In the genomic region with DNA sequence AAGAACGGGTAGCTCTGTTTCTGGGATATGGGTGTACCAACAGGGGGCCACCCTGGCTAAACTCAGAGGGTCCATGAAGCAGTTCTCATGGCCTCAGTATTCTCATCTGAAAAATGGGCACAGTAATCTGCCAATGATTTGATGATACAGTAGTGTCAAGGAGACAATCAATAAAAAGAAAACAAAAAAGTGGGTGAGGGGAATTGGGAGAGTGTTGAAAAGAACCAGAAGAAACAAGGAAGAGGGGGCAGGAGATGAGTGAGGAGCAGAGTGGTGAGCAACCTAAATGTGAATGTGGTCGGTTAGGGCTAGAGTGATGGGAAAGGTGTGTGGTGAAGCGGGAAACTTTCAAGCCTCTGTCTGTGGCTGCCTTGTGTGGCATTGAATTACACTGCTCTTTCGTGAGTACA, we compare ENCODE assay signal across 1 cellular context.
TF ChIP-seq lines count a peak whose summit lies in the region.

No MANE protein-coding gene starts in this region.

TF ChIP-seq in HepG2, 621 proteins besides CTCF, POLR2A, EP300 and RAD21:
- TF ChIP-seq, protein P1, sequence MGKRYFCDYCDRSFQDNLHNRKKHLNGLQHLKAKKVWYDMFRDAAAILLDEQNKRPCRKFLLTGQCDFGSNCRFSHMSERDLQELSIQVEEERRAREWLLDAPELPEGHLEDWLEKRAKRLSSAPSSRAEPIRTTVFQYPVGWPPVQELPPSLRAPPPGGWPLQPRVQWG (CRISPR knock-in tag; IDR thresholded peaks at IDR 0.05; ENCODE audit: borderline replicate concordance, low read depth), result no peak
- peak; percentile 50 for TF ChIP-seq ZNF629 (CRISPR knock-in tag; conservative IDR thresholded peaks at IDR 0.05)
